Comparison of ENCODE assay signal across 22 cellular contexts in genomic region chr17:80380068-80381061, GRCh38.
"Had no signal": no experiment of that assay in that cellular context is flagged by ENCODE, and none has a peak within 500 bp of the region (broad histone marks: within the 10 kb centered on the region; RNA-seq: fewer than 3 reads in every experiment).

No MANE protein-coding gene starts in this region.

- DNase-seq: activated CD4-positive, alpha-beta T cell treated with anti-CD3 and anti-CD28 coated beads for 36 hours; activated CD8-positive, alpha-beta T cell treated with anti-CD3 and anti-CD28 coated beads, Interleukin-2, amount 10 ng/mL, durations not matched to agents 7 days and 5 days; activated naive CD4-positive, alpha-beta T cell; erythroblast; foreskin melanocyte; glutamatergic neuron; kidney; left ventricle myocardium inferior; mucosa of descending colon; naive thymus-derived CD4-positive, alpha-beta T cell; ovary; SK-N-SH; spleen; stimulated activated CD4-positive, alpha-beta T cell treated with anti-CD3 and anti-CD28 coated beads, Interleukin-4, amount 100 ng/mL, for 4 hours; stimulated activated naive CD4-positive, alpha-beta T cell; T-cell; thyroid gland had no signal

- H3K9me3 Mint-ChIP-seq: brain, memory B cell, T-cell, WTC11 had no signal

- H3K4me3 Mint-ChIP-seq: activated CD4-positive, alpha-beta T cell treated with anti-CD3 and anti-CD28 coated beads for 36 hours; activated CD8-positive, alpha-beta T cell treated with anti-CD3 and anti-CD28 coated beads, Interleukin-2, amount 10 ng/mL, durations not matched to agents 7 days and 5 days; brain; memory B cell; naive thymus-derived CD4-positive, alpha-beta T cell; T-cell; WTC11 had no signal

- FAIRE-seq: endometrium, kidney had no signal

- H3K27ac ChIP-seq: coronary artery, left ventricle myocardium inferior, ovary, spleen, thyroid gland had no signal

- ATAC-seq: activated CD4-positive, alpha-beta T cell treated with anti-CD3 and anti-CD28 coated beads for 36 hours; activated CD8-positive, alpha-beta T cell treated with anti-CD3 and anti-CD28 coated beads, Interleukin-2, amount 10 ng/mL, durations not matched to agents 7 days and 5 days; mucosa of descending colon; naive thymus-derived CD4-positive, alpha-beta T cell; T-cell; WTC11 had no signal

- H3K27ac Mint-ChIP-seq: activated CD4-positive, alpha-beta T cell treated with anti-CD3 and anti-CD28 coated beads for 36 hours; activated CD8-positive, alpha-beta T cell treated with anti-CD3 and anti-CD28 coated beads, Interleukin-2, amount 10 ng/mL, durations not matched to agents 7 days and 5 days; memory B cell; T-cell; WTC11 had no signal

- H3K27me3 Mint-ChIP-seq: activated CD4-positive, alpha-beta T cell treated with anti-CD3 and anti-CD28 coated beads for 36 hours; brain; memory B cell; naive thymus-derived CD4-positive, alpha-beta T cell; T-cell had no signal

- H3K4me1 Mint-ChIP-seq: activated CD4-positive, alpha-beta T cell treated with anti-CD3 and anti-CD28 coated beads for 36 hours; memory B cell; WTC11 had no signal
